Comparison of ENCODE assay signal across 13 cellular contexts in genomic region chr17:33871720-33872535, GRCh38.
DNase-seq lines count a peak whose midpoint lies in the region; ATAC-seq and TF ChIP-seq lines count a peak whose summit lies in the region.
"Had no signal": no experiment of that assay in that cellular context is flagged by ENCODE, and none has a peak within 500 bp of the region (broad histone marks: within the 10 kb centered on the region; RNA-seq: fewer than 3 reads in every experiment).

No MANE protein-coding gene starts in this region.

- ATAC-seq in left cardiac atrium, result peak; percentile 44 to 94
- ATAC-seq in stimulated activated effector memory CD8-positive, alpha-beta T cell treated with anti-CD3 and anti-CD28 coated beads, Interleukin-12 subunit alpha, Interleukin-12 subunit beta, amount 100 ng/mL, for 72 hours, result peak; percentile 63

- intact Hi-C loops in left cardiac atrium (cut with DNase I), result no loop called here

- no peak overlapping the region for H3K4me3 Mint-ChIP-seq in stimulated activated effector memory CD8-positive, alpha-beta T cell treated with anti-CD3 and anti-CD28 coated beads, Interleukin-12 subunit alpha, Interleukin-12 subunit beta, amount 100 ng/mL, for 72 hours
- H3K4me3 Mint-ChIP-seq: activated naive CD8-positive, alpha-beta T cell had no signal

- H3K4me1 Mint-ChIP-seq in stimulated activated effector memory CD8-positive, alpha-beta T cell treated with anti-CD3 and anti-CD28 coated beads, Interleukin-12 subunit alpha, Interleukin-12 subunit beta, amount 100 ng/mL, for 72 hours, result no peaks in the 10 kb centered on the region

- no peaks in the 10 kb centered on the region for H3K4me1 ChIP-seq in right atrium auricular region

- no peaks in the 10 kb centered on the region for H3K9me3 Mint-ChIP-seq in stimulated activated effector memory CD8-positive, alpha-beta T cell treated with anti-CD3 and anti-CD28 coated beads, Interleukin-12 subunit alpha, Interleukin-12 subunit beta, amount 100 ng/mL, for 72 hours

- H3K9me3 ChIP-seq in right atrium auricular region, result no peaks in the 10 kb centered on the region

- no peak for TF ChIP-seq CTCF in right atrium auricular region (IDR thresholded peaks at IDR 0.05)

- H3K36me3 Mint-ChIP-seq in stimulated activated effector memory CD8-positive, alpha-beta T cell treated with anti-CD3 and anti-CD28 coated beads, Interleukin-12 subunit alpha, Interleukin-12 subunit beta, amount 100 ng/mL, for 72 hours, result no peaks in the 10 kb centered on the region
- H3K36me3 Mint-ChIP-seq: activated naive CD8-positive, alpha-beta T cell had no signal

- H3K4me3 ChIP-seq in right atrium auricular region, result no peak overlapping the region
- H3K4me3 ChIP-seq: SK-N-MC had no signal

- no peak overlapping the region for H3K27ac ChIP-seq in right atrium auricular region
- no peak overlapping the region for H3K27ac ChIP-seq in epithelial cell of prostate
- H3K27ac ChIP-seq: SK-N-MC had no signal

- H3K27me3 ChIP-seq in right atrium auricular region, result no peaks in the 10 kb centered on the region

- no peaks in the 10 kb centered on the region for H3K36me3 ChIP-seq in right atrium auricular region

- no peak overlapping the region for H3K27ac Mint-ChIP-seq in stimulated activated effector memory CD8-positive, alpha-beta T cell treated with anti-CD3 and anti-CD28 coated beads, Interleukin-12 subunit alpha, Interleukin-12 subunit beta, amount 100 ng/mL, for 72 hours
- H3K27ac Mint-ChIP-seq: activated naive CD8-positive, alpha-beta T cell had no signal

- DNase-seq in left cardiac atrium, result no peak
- DNase-seq in right atrium auricular region (ENCODE audit: low spot score), result no peak
- peak; percentile 98 for DNase-seq in NCI-H69 (lab: John Stamatoyannopoulos, UW)
- DNase-seq in epithelial cell of prostate (ENCODE audit: low read depth, low spot score), result peak; percentile 83
- DNase-seq in stimulated activated effector memory CD8-positive, alpha-beta T cell treated with anti-CD3 and anti-CD28 coated beads, Interleukin-12 subunit alpha, Interleukin-12 subunit beta, amount 100 ng/mL, for 72 hours (ENCODE audit: low spot score in 2 of 2), result no peak
- DNase-seq in DMS53 treated with DMSO at 0.1 percent for 48 hours (lab: John Stamatoyannopoulos, UW; ENCODE audit: unreplicated experiment), result no peak
- DNase-seq in DMS114 treated with DMSO at 0.1 percent for 48 hours (lab: John Stamatoyannopoulos, UW; ENCODE audit: unreplicated experiment), result no peak
- no peak for DNase-seq in germinal center (ENCODE audit: low spot score)
- DNase-seq: hippocampal formation; NCI-H2081; stimulated activated CD8-positive, alpha-beta memory T cell treated with anti-CD3 and anti-CD28 coated beads, Interleukin-4, amount 100 ng/mL, for 48 hours had no signal

Comparison
In these comparisons a context has a peak if more than half of its experiments do, and no peak if none do; other contexts are left out.
1. DNase-seq: peak in NCI-H69 (single experiment) and epithelial cell of prostate (single experiment); none in left cardiac atrium (single experiment), right atrium auricular region (single experiment), stimulated activated effector memory CD8-positive, alpha-beta T cell treated with anti-CD3 and anti-CD28 coated beads, Interleukin-12 subunit alpha, Interleukin-12 subunit beta, amount 100 ng/mL, for 72 hours (0 of 2), DMS53 treated with DMSO at 0.1 percent for 48 hours (single experiment), DMS114 treated with DMSO at 0.1 percent for 48 hours (single experiment) and germinal center (single experiment).